In the genomic region with DNA sequence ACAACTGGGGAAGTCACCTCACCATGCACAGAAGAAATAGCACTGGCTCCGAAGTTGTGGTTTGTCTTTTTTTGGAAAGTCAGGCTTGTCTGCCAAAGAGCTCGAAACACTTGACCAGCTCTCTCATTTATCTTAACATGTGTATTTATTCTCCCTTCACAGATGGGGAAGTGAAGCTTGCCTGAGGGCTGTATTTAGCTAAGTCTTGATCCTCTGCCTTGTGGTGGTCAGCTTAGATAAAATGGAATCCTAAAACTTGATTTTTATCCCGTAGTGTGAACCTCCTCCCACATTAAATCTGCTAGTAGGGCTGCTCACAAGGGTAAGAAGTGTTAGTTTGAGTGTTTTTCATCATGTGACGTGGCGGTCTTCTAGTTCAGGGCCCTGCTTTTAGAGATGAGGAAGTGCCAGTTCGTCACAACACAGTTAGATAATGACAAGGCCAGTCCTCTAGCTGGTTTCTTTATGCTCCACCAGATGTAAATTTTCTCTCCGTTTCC, we compare ENCODE assay signal across 8 cellular contexts. TPM values are rescaled to one million over a fixed set of nuclear protein-coding genes. Genes with fewer than 3 reads are reported as not detected.
DNase-seq lines count a peak whose midpoint lies in the region; ATAC-seq and TF ChIP-seq lines count a peak whose summit lies in the region.

No MANE protein-coding gene starts in this region.

- peaks cover 54% of the 10 kb centered on the region for H3K79me2 ChIP-seq in SU-DHL-6 (ENCODE audit: insufficient read depth, low read length)

- H3K27ac ChIP-seq in SU-DHL-6 (ENCODE audit: low read depth, low read length), result peak overlapping the region; percentile 98
- H3K27ac ChIP-seq in lower lobe of right lung, result peak overlapping the region; percentile 54

- no peak for DNase-seq in lower lobe of right lung
- no peak for DNase-seq in activated T-cell treated with anti-CD3 and anti-CD28 coated beads for 4 hours
- no peak for DNase-seq in NCI-H510A treated with DMSO at 0.1 percent for 48 hours (lab: John Stamatoyannopoulos, UW)
- DNase-seq in HuH-7 (ENCODE audit: low spot score), result no peak
- no peak for DNase-seq in mesenteric fat pad (ENCODE audit: low spot score)

- H3K4me3 ChIP-seq in SU-DHL-6 (ENCODE audit: insufficient read depth, low read length, poor library complexity, severe bottlenecking), result peak overlapping the region; percentile 20
- H3K4me3 ChIP-seq in lower lobe of right lung, result no peak overlapping the region

- H3K9ac ChIP-seq in SU-DHL-6 (ENCODE audit: low read length), result peak overlapping the region; percentile 49

- TF ChIP-seq CTCF in SU-DHL-6 (IDR thresholded peaks at IDR 0.05; ENCODE audit: insufficient read depth, low read length, poor library complexity, severe bottlenecking) (no peak), lower lobe of right lung (IDR thresholded peaks at IDR 0.05) (no peak)

- H4K20me1 ChIP-seq in SU-DHL-6 (ENCODE audit: low read depth, low read length), result no peaks in the 10 kb centered on the region

- intact Hi-C loops in lower lobe of right lung (cut with DNase I), result no loop called here

- peaks cover 34% of the 10 kb centered on the region for H3K4me1 ChIP-seq in lower lobe of right lung

- H3K9me2 ChIP-seq in SU-DHL-6 (replicated peaks; ENCODE audit: insufficient read depth, low read length), result no peaks in the 10 kb centered on the region

- H3K9me3 ChIP-seq in SU-DHL-6 (ENCODE audit: insufficient read depth, low read length), result no peaks in the 10 kb centered on the region
- H3K9me3 ChIP-seq in lower lobe of right lung, result no peaks in the 10 kb centered on the region

- H3K36me3 ChIP-seq in SU-DHL-6 (ENCODE audit: low read length), result no peaks in the 10 kb centered on the region
- peaks cover 23% of the 10 kb centered on the region for H3K36me3 ChIP-seq in lower lobe of right lung

- H3K27me3 ChIP-seq in SU-DHL-6 (ENCODE audit: low read length), result no peaks in the 10 kb centered on the region
- no peaks in the 10 kb centered on the region for H3K27me3 ChIP-seq in lower lobe of right lung (ENCODE audit: low read depth)

- H3K4me2 ChIP-seq in SU-DHL-6 (ENCODE audit: low read depth, low read length, poor library complexity, severe bottlenecking), result peak overlapping the region; percentile 78

- peaks cover 82% of the 10 kb centered on the region for H3F3A ChIP-seq in SU-DHL-6 (ENCODE audit: insufficient read depth)

- ATAC-seq in GM18868 (IDR thresholded peaks at IDR 0.05; ENCODE audit: unreplicated experiment) (peak; percentile 83), HG02981 (IDR thresholded peaks at IDR 0.05; ENCODE audit: unreplicated experiment) (peak; percentile 84), lower lobe of right lung (peak; percentile 52 to 74)

- no peak overlapping the region for H2AFZ ChIP-seq in SU-DHL-6 (ENCODE audit: low read depth, low read length, severe bottlenecking)

RNA-seq across cellular contexts. Expression of a gene that starts 26.7 kb away (rescaled TPM):
- total RNA-seq in lower lobe of right lung (9.5 TPM), mesenteric fat pad (5.8 TPM)

RNA-seq across cellular contexts. Expression of a gene that starts 26.8 kb away (rescaled TPM):
- 88.5 TPM for total RNA-seq in lower lobe of right lung
- total RNA-seq in mesenteric fat pad, result 274 TPM

RNA-seq across cellular contexts. Expression of a gene that starts 47.7 kb away (rescaled TPM):
- total RNA-seq in lower lobe of right lung (17.9 TPM), mesenteric fat pad (20.0 TPM)

RNA-seq across cellular contexts. Expression of a gene that starts 47.9 kb away (rescaled TPM):
- total RNA-seq in lower lobe of right lung (15.6 TPM), mesenteric fat pad (10.3 TPM)
